In genomic region chr20:387520-387919, GRCh38 we compare ENCODE assay signal across 26 cellular contexts. TPM values are rescaled to one million over a fixed set of nuclear protein-coding genes. Genes with fewer than 3 reads are reported as not detected.
"Had no signal": no experiment of that assay in that cellular context is flagged by ENCODE, and none has a peak within 500 bp of the region (broad histone marks: within the 10 kb centered on the region; RNA-seq: fewer than 3 reads in every experiment).

No MANE protein-coding gene starts in this region.

- H3K4me1 ChIP-seq: ascending aorta had no signal

- H3K27me3 Mint-ChIP-seq: activated CD4-positive, alpha-beta memory T cell treated with anti-CD3 and anti-CD28 coated beads for 36 hours; activated naive CD8-positive, alpha-beta T cell treated with anti-CD3 and anti-CD28 coated beads for 36 hours; central memory CD8-positive, alpha-beta T cell had no signal

- H3K9me3 Mint-ChIP-seq: activated CD4-positive, alpha-beta memory T cell treated with anti-CD3 and anti-CD28 coated beads for 36 hours; activated naive CD8-positive, alpha-beta T cell treated with anti-CD3 and anti-CD28 coated beads for 36 hours; activated T-cell treated with anti-CD3 and anti-CD28 coated beads, Interleukin-2, amount 50 U/mL, for 4 hours; activated T-helper 1 cell treated with anti-CD3 and anti-CD28 coated beads, Interleukin-12 subunit alpha, Interleukin-12 subunit beta, Interleukin-2, Interleukin-4 antibody, amounts not matched to agents 30 ng/mL and 10 ng/mL and 1 ng/mL, durations not matched to agents 14 hours and 24 hours and 36 hours; central memory CD8-positive, alpha-beta T cell; T-helper 1 cell treated with Interleukin-12 subunit alpha and Interleukin-12 subunit beta and Interleukin-4 antibody, amounts not matched to agents 30 μg/mL and 1 μg/mL, for 36 hours; T-helper 2 cell treated with Interferon-gamma antibody and Interleukin-4, amounts not matched to agents 5 μg/mL and 100 μg/mL, for 36 hours had no signal

- H3K36me3 ChIP-seq: cardiac muscle cell had no signal

- H3K27me3 ChIP-seq: ascending aorta had no signal

- H3K4me3 Mint-ChIP-seq: activated CD4-positive, alpha-beta memory T cell treated with anti-CD3 and anti-CD28 coated beads for 36 hours; activated naive CD8-positive, alpha-beta T cell treated with anti-CD3 and anti-CD28 coated beads for 36 hours; activated T-cell treated with anti-CD3 and anti-CD28 coated beads, Interleukin-2, amount 50 U/mL, for 4 hours; activated T-helper 1 cell treated with anti-CD3 and anti-CD28 coated beads, Interleukin-12 subunit alpha, Interleukin-12 subunit beta, Interleukin-2, Interleukin-4 antibody, amounts not matched to agents 30 ng/mL and 10 ng/mL and 1 ng/mL, durations not matched to agents 14 hours and 24 hours and 36 hours; central memory CD8-positive, alpha-beta T cell; T-helper 1 cell treated with Interleukin-12 subunit alpha and Interleukin-12 subunit beta and Interleukin-4 antibody, amounts not matched to agents 30 μg/mL and 1 μg/mL, for 36 hours; T-helper 2 cell treated with Interferon-gamma antibody and Interleukin-4, amounts not matched to agents 5 μg/mL and 100 μg/mL, for 36 hours had no signal

- H3K27ac ChIP-seq: ascending aorta, cardiac muscle cell, KMS-11 had no signal

- H3K27ac Mint-ChIP-seq: activated CD4-positive, alpha-beta memory T cell treated with anti-CD3 and anti-CD28 coated beads for 36 hours; activated T-helper 1 cell treated with anti-CD3 and anti-CD28 coated beads, Interleukin-12 subunit alpha, Interleukin-12 subunit beta, Interleukin-2, Interleukin-4 antibody, amounts not matched to agents 30 ng/mL and 10 ng/mL and 1 ng/mL, durations not matched to agents 14 hours and 24 hours and 36 hours; T-helper 1 cell treated with Interleukin-12 subunit alpha and Interleukin-12 subunit beta and Interleukin-4 antibody, amounts not matched to agents 30 μg/mL and 1 μg/mL, for 36 hours; T-helper 2 cell treated with Interferon-gamma antibody and Interleukin-4, amounts not matched to agents 5 μg/mL and 100 μg/mL, for 36 hours had no signal

- H3K9ac ChIP-seq: KMS-11 had no signal

- H3K4me3 ChIP-seq: ascending aorta, cardiac muscle cell had no signal

- H3K4me2 ChIP-seq: KMS-11 had no signal

- ATAC-seq: activated T-cell treated with anti-CD3 and anti-CD28 coated beads, Interleukin-2, amount 50 U/mL, for 4 hours; Panc1; Right ventricle myocardium inferior had no signal

- DNase-seq: activated CD4-positive, alpha-beta memory T cell treated with anti-CD3 and anti-CD28 coated beads for 36 hours; activated CD4-positive, alpha-beta T cell treated with anti-CD3 and anti-CD28 coated beads, Interleukin-2, amount 50 U/mL, for 1 hour; activated CD8-positive, alpha-beta memory T cell treated with anti-CD3 and anti-CD28 coated beads, Interleukin-2, amount 50 U/mL, for 4 hours; activated naive CD4-positive, alpha-beta T cell treated with anti-CD3 and anti-CD28 coated beads, Interleukin-2, amount 50 U/mL, for 16 hours; activated naive CD8-positive, alpha-beta T cell treated with anti-CD3 and anti-CD28 coated beads for 36 hours; activated T-cell treated with anti-CD3 and anti-CD28 coated beads for 4 hours; activated T-cell treated with anti-CD3 and anti-CD28 coated beads, Interleukin-2, amount 50 U/mL, for 4 hours; amniotic stem cell; MM.1S; MV-4-11; NCI-H1092; NCI-H1436 treated with DMSO at 0.1 percent for 48 hours; NCI-H1694 treated with DMSO at 0.1 percent for 48 hours; NCI-H2029; NCI-H345; NCI-H524 treated with DMSO at 0.1 percent for 48 hours; SIG-M5 had no signal

- H3K9me3 ChIP-seq: ascending aorta had no signal

RNA-seq across cellular contexts. Expression of gene TRIB3, which starts 7.0 kb away (rescaled TPM):
- total RNA-seq: ascending aorta had no signal
